In the genomic region with DNA sequence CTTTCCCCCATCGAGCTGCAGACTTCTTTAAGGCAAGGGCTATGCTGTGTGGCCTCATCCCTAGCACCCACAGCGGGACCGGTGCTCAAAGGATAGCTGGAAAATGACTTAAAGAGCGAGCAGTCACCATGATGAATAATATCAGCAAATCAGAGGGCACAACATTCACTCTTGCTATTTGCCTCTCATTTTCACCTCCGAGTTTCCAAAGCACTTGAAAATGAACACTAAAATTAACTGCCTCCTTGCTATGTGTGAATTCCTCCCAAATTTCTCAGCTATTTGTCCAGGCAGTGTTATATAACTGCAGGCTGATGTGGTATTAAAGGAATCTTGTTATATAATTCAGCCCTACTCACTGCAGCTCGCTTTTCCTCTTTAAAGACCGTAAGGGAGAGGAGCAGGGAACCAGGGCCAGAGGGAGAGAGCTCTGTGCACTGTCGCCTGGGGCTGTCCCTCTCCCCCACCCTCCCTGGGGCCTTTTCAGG, we compare ENCODE assay signal across 8 cellular contexts. TPM values are rescaled to one million over a fixed set of nuclear protein-coding genes. Genes with fewer than 3 reads are reported as not detected.
DNase-seq lines count a peak whose midpoint lies in the region; ATAC-seq, FAIRE-seq and TF ChIP-seq lines count a peak whose summit lies in the region.

No MANE protein-coding gene starts in this region.

- no peaks in the 10 kb centered on the region for H3K27me3 ChIP-seq in HCT116 (ENCODE audit: insufficient read depth, low read length)
- peaks cover 0 to 92% (median 46%) of the 10 kb centered on the region in 3 donors for H3K27me3 ChIP-seq in stomach

- no peaks in the 10 kb centered on the region for H3K9me2 ChIP-seq in HCT116 (ENCODE audit: insufficient read depth)

- H3K9ac ChIP-seq in HCT116 (ENCODE audit: low read length), result peak overlapping the region; percentile 64; the same call in 1 of the 2 replicates
- peak overlapping the region; percentile 73 to 77 for H3K9ac ChIP-seq in kidney (ENCODE audit: low read length in 2 of 2)

- intact Hi-C loops in HCT116 (cut with micrococcal nuclease) (no loop called here), kidney (cut with DNase I) (loop anchor here (10.0 kb wide), 1 partner anchor 356 kb away; no protein-coding TSS in a partner anchor), stomach (cut with DNase I; ENCODE audit: low total_unique reads) (no loop called here)

- peak overlapping the region; percentile 79 for H3K4me2 ChIP-seq in HCT116 (ENCODE audit: low read length)

- H3K79me2 ChIP-seq in HCT116 (ENCODE audit: insufficient read depth, low read length), result no peaks in the 10 kb centered on the region

- H3K4me3 ChIP-seq in HCT116 (replicated peaks in 1 of 2; ENCODE audit: low read depth in 1 of 2, low read length in 2 of 2) (peak overlapping the region; percentile 45 to 60), astrocyte of the spinal cord (ENCODE audit: low read depth, low read length) (peak overlapping the region; percentile 35), kidney (ENCODE audit: low read length in 2 of 2) (peak overlapping the region; percentile 80 to 92), stomach (peak overlapping the region; percentile 54 to 69 (median 62))

- TF ChIP-seq POLR2A in HCT116 (IDR thresholded peaks at IDR 0.05; ENCODE audit: borderline replicate concordance, extremely low read depth, insufficient read depth, insufficient read length), result no peak
- no peak for TF ChIP-seq POLR2A in stomach (IDR thresholded peaks at IDR 0.05)

- H3K9me3 ChIP-seq in HCT116 (ENCODE audit: control insufficient read depth in 1 of 2, insufficient read depth in 1 of 2, low read depth in 1 of 2, low read length in 2 of 2) (no peaks in the 10 kb centered on the region), kidney (ENCODE audit: control insufficient read depth in 1 of 2, low read length in 2 of 2) (no peaks in the 10 kb centered on the region), stomach (no peaks in the 10 kb centered on the region)

- H2AFZ ChIP-seq in HCT116 (ENCODE audit: low read depth, low read length, poor library complexity, severe bottlenecking), result no peak overlapping the region

- TF ChIP-seq RAD21 in HCT116 (IDR thresholded peaks at IDR 0.05; ENCODE audit: low read depth), result no peak

- H3K27ac ChIP-seq in HCT116 (ENCODE audit: low read depth, low read length), result no peak overlapping the region
- H3K27ac ChIP-seq in kidney (ENCODE audit: low read depth in 2 of 2, low read length in 2 of 2), result peak overlapping the region; percentile 94 to 96
- H3K27ac ChIP-seq in stomach, result peak overlapping the region in 4 of 5 donors; percentile 61 to 91 (median 78)

- no peak for TF ChIP-seq EP300 in stomach (IDR thresholded peaks at IDR 0.05)

- H3K4me1 ChIP-seq in HCT116 (ENCODE audit: control insufficient read depth in 1 of 2, insufficient read depth in 2 of 2, low read length in 2 of 2) (peaks cover 6 to 13% of the 10 kb centered on the region in 2 experiments), kidney (ENCODE audit: control insufficient read depth in 1 of 2, insufficient read depth in 1 of 2, low read depth in 1 of 2, low read length in 2 of 2) (peaks cover 22 to 24% of the 10 kb centered on the region in 2 donors), stomach (peaks cover 8 to 36% (median 26%) of the 10 kb centered on the region in 4 donors)

- no TSS peak for BruUV-seq in HCT116 (replicated peaks; lab: Mats Ljungman, UMichigan)

- no peak for FAIRE-seq in kidney (lab: Jason Lieb, UNC)

- RAD21 ChIA-PET in HCT116 (lab: Charles Lee; ENCODE audit: low non-redundant PET in 1 of 2, low total read pairs in 2 of 2, uncharacterized antibody in 2 of 2, unreplicated experiment in 2 of 2), result no interaction called here

- ATAC-seq in HCT116, result peak; percentile 3; the same call in 1 of the 2 replicates
- no peak for ATAC-seq in GM21619 (IDR thresholded peaks at IDR 0.05; ENCODE audit: unreplicated experiment)

- DNase-seq in HCT116 (ENCODE audit: low read depth, low spot score), result no peak
- DNase-seq in astrocyte of the spinal cord (ENCODE audit: low read depth, low spot score), result no peak
- DNase-seq in kidney, result peak; percentile 8
- DNase-seq in stomach, result no peak
- no peak for DNase-seq in SK-N-DZ (ENCODE audit: low spot score)
- no peak for DNase-seq in NCI-H748 treated with DMSO at 0.1 percent for 48 hours (lab: John Stamatoyannopoulos, UW)
- no peak for DNase-seq in SIG-M5 treated with dmso at 0.1 percent for 504 hours (lab: John Stamatoyannopoulos, UW; ENCODE audit: unreplicated experiment)

- no peaks in the 10 kb centered on the region for H3K36me3 ChIP-seq in HCT116 (ENCODE audit: control insufficient read depth in 1 of 2, insufficient read depth in 2 of 2, low read length in 2 of 2)
- peaks cover 0 to 4% of the 10 kb centered on the region in 2 donors for H3K36me3 ChIP-seq in kidney (ENCODE audit: control insufficient read depth in 1 of 2, insufficient read depth in 2 of 2, low read length in 2 of 2)
- H3K36me3 ChIP-seq in stomach, result no peaks in the 10 kb centered on the region

- CTCF ChIA-PET in HCT116 (lab: Charles Lee), result interaction anchor here (1.8 to 3.8 kb wide), 3 partner anchors 18 to 356 kb away, joined by 8 to 14 read pairs (median 12); no protein-coding TSS in a partner anchor

- H4K20me1 ChIP-seq in HCT116 (ENCODE audit: insufficient read depth), result no peaks in the 10 kb centered on the region

- POLR2A ChIA-PET in HCT116 (lab: Charles Lee), result interaction anchor here (1.0 kb wide), 1 partner anchor 42 kb away, joined by 4 read pairs; no protein-coding TSS in a partner anchor

- TF ChIP-seq CTCF in HCT116 (IDR thresholded peaks at IDR 0.05 in 2 of 3, conservative IDR thresholded peaks at IDR 0.05 in 1 of 3; ENCODE audit: borderline replicate concordance in 1 of 3, insufficient read depth in 1 of 3, low read depth in 2 of 3, low read length in 2 of 3) (no peak), astrocyte of the spinal cord (IDR thresholded peaks at IDR 0.05; ENCODE audit: low read depth, low read length) (no peak), kidney (IDR thresholded peaks at IDR 0.05; ENCODE audit: borderline replicate concordance, extremely low read depth, insufficient read depth) (no peak), stomach (IDR thresholded peaks at IDR 0.05) (no peak)

- in situ Hi-C loops in astrocyte of the spinal cord (cut with HindIII; ENCODE audit: low sequenced_read_pairs), result no loop called here

- WGBS in stomach, 5 donors, result 41 to 52% (median 48%) methylated on average over 8 of the region's 8 CpGs

TF ChIP-seq in HCT116, 20 proteins besides CTCF, POLR2A, EP300 and RAD21:
- TF ChIP-seq ATF3 (IDR thresholded peaks at IDR 0.05), result no peak
- no peak for TF ChIP-seq ZFX (IDR thresholded peaks at IDR 0.05)
- TF ChIP-seq ZNF274 (IDR thresholded peaks at IDR 0.05; ENCODE audit: low read depth, low read length), result no peak
- no peak for TF ChIP-seq ZBTB33 (IDR thresholded peaks at IDR 0.05; ENCODE audit: extremely low read depth, insufficient replicate concordance, low read length)
- TF ChIP-seq EZH2 (IDR thresholded peaks at IDR 0.05), result no peak
- no peak for TF ChIP-seq POLR2AphosphoS5 (IDR thresholded peaks at IDR 0.05; ENCODE audit: low read depth, low read length)
- TF ChIP-seq, protein P1, sequence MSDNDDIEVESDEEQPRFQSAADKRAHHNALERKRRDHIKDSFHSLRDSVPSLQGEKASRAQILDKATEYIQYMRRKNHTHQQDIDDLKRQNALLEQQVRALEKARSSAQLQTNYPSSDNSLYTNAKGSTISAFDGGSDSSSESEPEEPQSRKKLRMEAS (IDR thresholded peaks at IDR 0.05), result no peak
- TF ChIP-seq SIN3A (IDR thresholded peaks at IDR 0.05; ENCODE audit: low read depth), result no peak
- TF ChIP-seq SRF (IDR thresholded peaks at IDR 0.05; ENCODE audit: low read depth), result no peak
TF ChIP-seq in HCT116: peak in this region for 0.

RNA-seq across cellular contexts. Expression of gene CYS1, which starts 1.5 kb away (rescaled TPM):
- 3.7 TPM for total RNA-seq in HCT116 (2021; ENCODE audit: unreplicated experiment)
- polyA plus RNA-seq in HCT116 (2012), result 3.0 and 3.3 TPM in 2 replicates
- 245 TPM for total RNA-seq in kidney
- 276 TPM for polyA plus RNA-seq in kidney (ENCODE audit: insufficient read depth, low read depth, low replicate concordance)
- total RNA-seq in stomach, result 10 to 100 TPM in 2 of 5 donors, 1 to 10 TPM in 2, not detected in 1; 3.5 to 33.8 (median 9.1) TPM
- polyA plus RNA-seq in stomach, result 1 to 10 TPM; 1.1 to 5.8 (median 2.4) TPM
- polyA plus RNA-seq in SK-N-DZ (2014; cell fraction: cytosol; rRNA removed), result not detected in 2 replicates
- polyA plus RNA-seq in SK-N-DZ (2014; cell fraction: nucleus; rRNA removed), result not detected in 2 replicates

RNA-seq across cellular contexts. Expression of gene KLF11, which starts 35.4 kb away (rescaled TPM):
- total RNA-seq in HCT116 (2021; ENCODE audit: unreplicated experiment) (9.0 TPM), kidney (34.0 TPM), stomach (10 to 100 TPM in 3 of 5 donors, 1 to 10 TPM in 2; 4.1 to 21.6 (median 17.1) TPM)
- 7.2 and 10.5 TPM in 2 replicates for polyA plus RNA-seq in HCT116 (2012)
- polyA plus RNA-seq in kidney (ENCODE audit: insufficient read depth, low read depth, low replicate concordance) (9.4 TPM), stomach (10 to 100 TPM in 1 of 3 donors, 1 to 10 TPM in 2; 4.2 to 19.6 (median 7.0) TPM)
- polyA plus RNA-seq in SK-N-DZ (2014; cell fraction: cytosol; rRNA removed), result 0.61 and 0.80 TPM in 2 replicates
- polyA plus RNA-seq in SK-N-DZ (2014; cell fraction: nucleus; rRNA removed), result 0.29 and 0.32 TPM in 2 replicates

RNA-seq across cellular contexts. Expression of gene RRM2, which starts 43.8 kb away (rescaled TPM):
- 330 TPM for total RNA-seq in HCT116 (2021; ENCODE audit: unreplicated experiment)
- 205 and 236 TPM in 2 replicates for polyA plus RNA-seq in HCT116 (2012)
- 5.5 TPM for total RNA-seq in kidney
- 3.6 TPM for polyA plus RNA-seq in kidney (ENCODE audit: insufficient read depth, low read depth, low replicate concordance)
- 10 to 100 TPM in 3 of 5 donors, 1 to 10 TPM in 2; 1.2 to 30.3 (median 13.6) TPM for total RNA-seq in stomach
- polyA plus RNA-seq in stomach, result 10 to 100 TPM in 2 of 3 donors, 1 to 10 TPM in 1; 6.1 to 14.9 (median 12.0) TPM
- polyA plus RNA-seq in SK-N-DZ (2014; cell fraction: cytosol; rRNA removed), result 126 and 131 TPM in 2 replicates
- polyA plus RNA-seq in SK-N-DZ (2014; cell fraction: nucleus; rRNA removed), result 60.6 and 127 TPM in 2 replicates

Comparison
In these comparisons a context has a peak if more than half of its experiments do, and no peak if none do; other contexts are left out.
1. H3K4me3 ChIP-seq: peak in every context shown above with its lines; median percentile 86 in kidney; 62 in stomach; 52 in HCT116; 35 in astrocyte of the spinal cord.
2. RNA of gene RRM2, which starts 43.8 kb away (total RNA-seq): 330 TPM in HCT116 (single experiment); 1.2 to 30.3 TPM in stomach and 5.5 TPM in kidney (single experiment); every median in the first group is over 10 times any median in the second.